In the genomic region with DNA sequence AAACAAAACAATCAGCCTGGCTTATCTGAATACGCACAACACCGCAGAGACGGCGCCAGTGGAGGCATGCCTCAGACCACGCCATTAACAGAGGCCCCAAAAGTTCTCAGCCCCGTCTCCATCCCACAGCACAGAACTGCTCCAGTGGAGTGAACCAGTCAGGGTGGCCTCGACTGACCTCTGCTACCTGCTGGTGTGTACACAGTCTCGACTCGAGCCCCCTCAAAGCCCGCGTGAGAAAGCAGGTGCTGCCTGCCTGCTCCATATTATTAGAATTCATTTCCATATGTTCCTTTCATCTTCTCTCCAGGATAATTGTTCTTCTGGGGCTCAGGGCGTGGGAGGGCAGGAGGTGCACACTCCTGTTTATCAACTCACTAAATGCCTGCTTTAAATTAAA, we compare ENCODE assay signal across 2 cellular contexts.
TF ChIP-seq lines count a peak whose summit lies in the region.

No MANE protein-coding gene starts in this region.

TF ChIP-seq in SK-N-SH, 30 proteins besides CTCF, POLR2A, EP300 and RAD21 (continued from another document):
- TF ChIP-seq NFIC (IDR thresholded peaks at IDR 0.05; ENCODE audit: borderline replicate concordance) (no peak), FOXM1 (IDR thresholded peaks at IDR 0.05; ENCODE audit: low read depth) (no peak), TAF1 (IDR thresholded peaks at IDR 0.05; ENCODE audit: borderline replicate concordance, low read depth, low read length) (no peak), SIN3A (IDR thresholded peaks at IDR 0.05; ENCODE audit: borderline replicate concordance, low read depth, low read length) (no peak), MAX (IDR thresholded peaks at IDR 0.05; ENCODE audit: low read depth) (no peak), NRF1 (IDR thresholded peaks at IDR 0.05; ENCODE audit: low read depth, low read length) (no peak), RCOR1 (IDR thresholded peaks at IDR 0.05; ENCODE audit: low read length) (no peak)

TF ChIP-seq in SK-N-SH treated with all-trans-retinoic acid at 6 μM for 48 hours, 23 proteins besides CTCF, POLR2A, EP300 and RAD21 (continued from another document):
- TF ChIP-seq TSHZ2 (CRISPR knock-in tag; IDR thresholded peaks at IDR 0.05) (no peak), ZFP3 (CRISPR knock-in tag; IDR thresholded peaks at IDR 0.05) (no peak), ARNTL (CRISPR knock-in tag; IDR thresholded peaks at IDR 0.05; ENCODE audit: borderline replicate concordance, low read depth) (no peak), OSR1 (CRISPR knock-in tag; IDR thresholded peaks at IDR 0.05) (no peak)
- TF ChIP-seq, protein P1, sequence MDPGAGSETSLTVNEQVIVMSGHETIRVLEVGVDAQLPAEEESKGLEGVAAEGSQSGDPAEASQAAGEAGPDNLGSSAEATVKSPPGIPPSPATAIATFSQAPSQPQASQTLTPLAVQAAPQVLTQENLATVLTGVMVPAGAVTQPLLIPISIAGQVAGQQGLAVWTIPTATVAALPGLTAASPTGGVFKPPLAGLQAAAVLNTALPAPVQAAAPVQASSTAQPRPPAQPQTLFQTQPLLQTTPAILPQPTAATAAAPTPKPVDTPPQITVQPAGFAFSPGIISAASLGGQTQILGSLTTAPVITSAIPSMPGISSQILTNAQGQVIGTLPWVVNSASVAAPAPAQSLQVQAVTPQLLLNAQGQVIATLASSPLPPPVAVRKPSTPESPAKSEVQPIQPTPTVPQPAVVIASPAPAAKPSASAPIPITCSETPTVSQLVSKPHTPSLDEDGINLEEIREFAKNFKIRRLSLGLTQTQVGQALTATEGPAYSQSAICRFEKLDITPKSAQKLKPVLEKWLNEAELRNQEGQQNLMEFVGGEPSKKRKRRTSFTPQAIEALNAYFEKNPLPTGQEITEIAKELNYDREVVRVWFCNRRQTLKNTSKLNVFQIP (CRISPR knock-in tag; IDR thresholded peaks at IDR 0.05; ENCODE audit: borderline replicate concordance, low read depth): no peak
